Comparison of ENCODE assay signal across 2 cellular contexts in genomic region chr6:138598562-138599173, GRCh38.
TF ChIP-seq lines count a peak whose summit lies in the region.

No MANE protein-coding gene starts in this region.

TF ChIP-seq in K562, 482 proteins besides CTCF, POLR2A, EP300 and RAD21 (continued from another document):
- TF ChIP-seq COPS2 (conservative IDR thresholded peaks at IDR 0.05) = no peak
- TF ChIP-seq HDAC3 (IDR thresholded peaks at IDR 0.05; ENCODE audit: borderline replicate concordance, partially characterized antibody) = no peak
- TF ChIP-seq TAF15 (IDR thresholded peaks at IDR 0.05; ENCODE audit: low read depth, low read length) = no peak

TF ChIP-seq in HepG2, 621 proteins besides CTCF, POLR2A, EP300 and RAD21 (continues in another document):
- TF ChIP-seq MNT (IDR thresholded peaks at IDR 0.05) = no peak
- 0 out of 2 replicates have a peak, but pooled peaks have one; percentile 26 for TF ChIP-seq IRF2 (CRISPR knock-in tag; IDR thresholded peaks at IDR 0.05)
- TF ChIP-seq SRSF4 (IDR thresholded peaks at IDR 0.05; ENCODE audit: low read depth, low read length, poor library complexity, severe bottlenecking) = no peak
- peak; percentile 83 for TF ChIP-seq HNF4A (CRISPR knock-in tag; IDR thresholded peaks at IDR 0.05)
- TF ChIP-seq ZNF331 (CRISPR knock-in tag; IDR thresholded peaks at IDR 0.05) = peak; percentile 36; the same call in 1 of the 2 replicates
- TF ChIP-seq ZNF672 (CRISPR knock-in tag; IDR thresholded peaks at IDR 0.05) = no peak
- no peak for TF ChIP-seq TP53 (CRISPR knock-in tag; conservative IDR thresholded peaks at IDR 0.05)
- TF ChIP-seq ZGPAT (CRISPR knock-in tag; IDR thresholded peaks at IDR 0.05) = peak; percentile 26; the same call in 1 of the 2 replicates
- TF ChIP-seq MED1 (CRISPR knock-in tag; IDR thresholded peaks at IDR 0.05) = peak; percentile 53
- peak; percentile 83; the same call in 1 of the 2 replicates for TF ChIP-seq AHDC1 (CRISPR knock-in tag; IDR thresholded peaks at IDR 0.05; ENCODE audit: borderline replicate concordance)
- TF ChIP-seq ARID5B (CRISPR knock-in tag; IDR thresholded peaks at IDR 0.05) = peak; percentile 71
- TF ChIP-seq MIXL1 (CRISPR knock-in tag; IDR thresholded peaks at IDR 0.05) = peak; percentile 36; the same call in 1 of the 2 replicates
- TF ChIP-seq MAFF (IDR thresholded peaks at IDR 0.05; ENCODE audit: low read depth, low read length) = peak; percentile 89
- no peak for TF ChIP-seq ZNF549 (CRISPR knock-in tag; IDR thresholded peaks at IDR 0.05)
- peak; percentile 62; the same call in 1 of the 2 replicates for TF ChIP-seq HMG20A (CRISPR knock-in tag; IDR thresholded peaks at IDR 0.05; ENCODE audit: borderline replicate concordance)
- no peak for TF ChIP-seq SOX13 (IDR thresholded peaks at IDR 0.05)
- peak in 1 of 2 experiments; percentile 35; a peak in 1 of 4 replicates for TF ChIP-seq SOX13 (CRISPR knock-in tag; conservative IDR thresholded peaks at IDR 0.05 in 1 of 2, IDR thresholded peaks at IDR 0.05 in 1 of 2)
- TF ChIP-seq ZKSCAN8 (CRISPR knock-in tag; IDR thresholded peaks at IDR 0.05; ENCODE audit: borderline replicate concordance) = peak; percentile 33; the same call in 1 of the 2 replicates
- TF ChIP-seq MEF2D (CRISPR knock-in tag; IDR thresholded peaks at IDR 0.05) = no peak
- peak; percentile 66; the same call in 1 of the 2 replicates for TF ChIP-seq RARA (CRISPR knock-in tag; IDR thresholded peaks at IDR 0.05)
- TF ChIP-seq STAT6 (CRISPR knock-in tag; IDR thresholded peaks at IDR 0.05; ENCODE audit: borderline replicate concordance) = 0 out of 2 replicates have a peak, but pooled peaks have one; percentile 32
- no peak for TF ChIP-seq NONO (IDR thresholded peaks at IDR 0.05)
- 0 out of 2 replicates have a peak, but pooled peaks have one; percentile 16 for TF ChIP-seq NONO (CRISPR knock-in tag; conservative IDR thresholded peaks at IDR 0.05)
- TF ChIP-seq ZSCAN9 (CRISPR knock-in tag; IDR thresholded peaks at IDR 0.05; ENCODE audit: borderline replicate concordance) = no peak
- TF ChIP-seq ZFX (CRISPR knock-in tag; IDR thresholded peaks at IDR 0.05; ENCODE audit: low read depth) = 0 out of 2 replicates have a peak, but pooled peaks have one; percentile 20
- TF ChIP-seq XRCC5 (optimal IDR thresholded peaks at IDR 0.05; ENCODE audit: low read length) = no peak
- TF ChIP-seq PRDM4 (CRISPR knock-in tag; IDR thresholded peaks at IDR 0.05; ENCODE audit: borderline replicate concordance) = no peak
- peak; percentile 65; the same call in 1 of the 2 replicates for TF ChIP-seq NCOR1 (IDR thresholded peaks at IDR 0.05; ENCODE audit: borderline replicate concordance, low read length)
- no peak for TF ChIP-seq HMG20B (CRISPR knock-in tag; conservative IDR thresholded peaks at IDR 0.05)
- TF ChIP-seq RXRB (CRISPR knock-in tag; IDR thresholded peaks at IDR 0.05; ENCODE audit: borderline replicate concordance) = peak; percentile 33
- no peak for TF ChIP-seq ZNF761 (CRISPR knock-in tag; conservative IDR thresholded peaks at IDR 0.05)
- TF ChIP-seq MEIS1 (CRISPR knock-in tag; IDR thresholded peaks at IDR 0.05; ENCODE audit: borderline replicate concordance) = no peak
- no peak for TF ChIP-seq ZNF296 (CRISPR knock-in tag; conservative IDR thresholded peaks at IDR 0.05)
- TF ChIP-seq KLF13 (CRISPR knock-in tag; IDR thresholded peaks at IDR 0.05) = no peak
- TF ChIP-seq TEAD3 (CRISPR knock-in tag; optimal IDR thresholded peaks at IDR 0.05; ENCODE audit: borderline replicate concordance) = peak; percentile 29
- no peak for TF ChIP-seq NFRKB (IDR thresholded peaks at IDR 0.05)
- 0 out of 2 replicates have a peak, but pooled peaks have one; percentile 32 for TF ChIP-seq NR2F2 (IDR thresholded peaks at IDR 0.05; ENCODE audit: borderline replicate concordance, low read depth)
